Comparison of ENCODE assay signal across 23 cellular contexts in genomic region chr12:32789446-32789845, GRCh38. TPM values are rescaled to one million over a fixed set of nuclear protein-coding genes. Genes with fewer than 3 reads are reported as not detected.
DNase-seq lines count a peak whose midpoint lies in the region; ATAC-seq and TF ChIP-seq lines count a peak whose summit lies in the region.
"Had no signal": no experiment of that assay in that cellular context is flagged by ENCODE, and none has a peak within 500 bp of the region (broad histone marks: within the 10 kb centered on the region; RNA-seq: fewer than 3 reads in every experiment).

No MANE protein-coding gene starts in this region.

- no peaks in the 10 kb centered on the region for H4K20me1 ChIP-seq in smooth muscle cell (ENCODE audit: low read depth)
- H4K20me1 ChIP-seq: BLaER1 treated with 17β-estradiol and CSF1 and Interleukin-3, amounts not matched to agents 10 nM and 100 nM had no signal

- no peaks in the 10 kb centered on the region for H3K27me3 ChIP-seq in smooth muscle cell (ENCODE audit: low read depth)
- H3K27me3 ChIP-seq: BE2C; BLaER1 treated with 17β-estradiol and CSF1 and Interleukin-3, amounts not matched to agents 10 nM and 100 nM had no signal

- H3K4me3 Mint-ChIP-seq in mesothelial cell of epicardium: no peak overlapping the region
- H3K4me3 Mint-ChIP-seq: CD14-positive monocyte; CD4-positive, alpha-beta T cell; CD8-positive, alpha-beta memory T cell had no signal

- DNase-seq in amniotic epithelial cell (ENCODE audit: low read depth): peak; percentile 64
- DNase-seq in fibroblast of villous mesenchyme (ENCODE audit: low read depth): peak; percentile 64
- no peak for DNase-seq in mesothelial cell of epicardium (ENCODE audit: low spot score in 2 of 2, unreplicated experiment in 2 of 2)
- no peak for DNase-seq in smooth muscle cell (lab: John Stamatoyannopoulos, UW; ENCODE audit: unreplicated experiment)
- no peak for DNase-seq in cortex of kidney (lab: John Stamatoyannopoulos, UW)
- no peak for DNase-seq in activated CD4-positive, alpha-beta T cell treated with anti-CD3 and anti-CD28 coated beads, Interleukin-2, amount 50 U/mL, for 4 hours
- DNase-seq: 8988T; ACHN; AML-193; BE2C; CD4-positive, alpha-beta T cell; CD8-positive, alpha-beta memory T cell; DMS 273 treated with DMSO at 0.1 percent for 48 hours; DMS53; DMS79 treated with DMSO at 0.1 percent for 48 hours; GF-D8; GOT3; H7; HCEC 1CT had no signal

- H3K27ac ChIP-seq in smooth muscle cell (ENCODE audit: low read depth): peak overlapping the region; percentile 74
- H3K27ac ChIP-seq: A549; BLaER1 treated with 17β-estradiol and CSF1 and Interleukin-3, amounts not matched to agents 10 nM and 100 nM had no signal

- H3K4me1 ChIP-seq in smooth muscle cell (ENCODE audit: low read depth): peaks cover 10% of the 10 kb centered on the region
- H3K4me1 ChIP-seq: A549; BE2C; BLaER1 treated with 17β-estradiol and CSF1 and Interleukin-3, amounts not matched to agents 10 nM and 100 nM had no signal

- TF ChIP-seq CTCF in fibroblast of villous mesenchyme (IDR thresholded peaks at IDR 0.05; ENCODE audit: insufficient read depth, low read depth, low read length) (no peak), mesothelial cell of epicardium (IDR thresholded peaks at IDR 0.05; ENCODE audit: unreplicated experiment) (no peak), smooth muscle cell (IDR thresholded peaks at IDR 0.05; ENCODE audit: borderline replicate concordance, insufficient read depth, poor library complexity, severe bottlenecking) (no peak)

- peak overlapping the region; percentile 71 for H3K4me2 ChIP-seq in smooth muscle cell
- H3K4me2 ChIP-seq: A549; BLaER1 treated with 17β-estradiol and CSF1 and Interleukin-3, amounts not matched to agents 10 nM and 100 nM had no signal

- peak overlapping the region; percentile 87 for H3K27ac Mint-ChIP-seq in mesothelial cell of epicardium
- H3K27ac Mint-ChIP-seq: CD14-positive monocyte; CD4-positive, alpha-beta T cell; CD8-positive, alpha-beta memory T cell had no signal

- H3K27me3 Mint-ChIP-seq in mesothelial cell of epicardium (ENCODE audit: low read depth): no peaks in the 10 kb centered on the region

- no peaks in the 10 kb centered on the region for H3K36me3 ChIP-seq in smooth muscle cell (ENCODE audit: low read depth)
- H3K36me3 ChIP-seq: BE2C; BLaER1 treated with 17β-estradiol and CSF1 and Interleukin-3, amounts not matched to agents 10 nM and 100 nM had no signal

- H3K4me1 Mint-ChIP-seq in mesothelial cell of epicardium: peaks cover 25% of the 10 kb centered on the region
- H3K4me1 Mint-ChIP-seq: CD14-positive monocyte; CD8-positive, alpha-beta memory T cell had no signal

- no peak overlapping the region for H2AFZ ChIP-seq in smooth muscle cell (ENCODE audit: low read depth)

- H3K79me2 ChIP-seq in smooth muscle cell (ENCODE audit: low read depth): no peaks in the 10 kb centered on the region

- no peak for ATAC-seq in HG03457 (IDR thresholded peaks at IDR 0.05; ENCODE audit: unreplicated experiment)
- ATAC-seq: A549 had no signal

- H3K4me3 ChIP-seq in fibroblast of villous mesenchyme (ENCODE audit: low read depth, low read length) (no peak overlapping the region), smooth muscle cell (no peak overlapping the region)
- H3K4me3 ChIP-seq: A549; BLaER1 treated with 17β-estradiol and CSF1 and Interleukin-3, amounts not matched to agents 10 nM and 100 nM had no signal

- no peak overlapping the region for H3K9ac ChIP-seq in smooth muscle cell (ENCODE audit: low read depth)
- H3K9ac ChIP-seq: BLaER1 treated with 17β-estradiol and CSF1 and Interleukin-3, amounts not matched to agents 10 nM and 100 nM had no signal

- peaks cover 14% of the 10 kb centered on the region for H3F3A ChIP-seq in smooth muscle cell (ENCODE audit: low read depth)

- no peaks in the 10 kb centered on the region for H3K9me3 ChIP-seq in smooth muscle cell (replicated peaks; ENCODE audit: low read depth)
- H3K9me3 ChIP-seq: A549, BE2C had no signal

- peaks cover 43% of the 10 kb centered on the region for H3K36me3 Mint-ChIP-seq in mesothelial cell of epicardium
- H3K36me3 Mint-ChIP-seq: CD8-positive, alpha-beta memory T cell had no signal

- H3K9me3 Mint-ChIP-seq in mesothelial cell of epicardium: peaks cover 7% of the 10 kb centered on the region
- H3K9me3 Mint-ChIP-seq: CD4-positive, alpha-beta T cell had no signal

RNA-seq across cellular contexts. Expression of gene YARS2, which starts 33.7 kb away (rescaled TPM):
- total RNA-seq in fibroblast of villous mesenchyme (24.2 and 32.8 TPM in 2 replicates), mesothelial cell of epicardium (21.6 to 24.0 TPM (median 21.7 TPM) in 3 replicates), smooth muscle cell (22.5 and 32.6 TPM in 2 replicates)
- polyA plus RNA-seq in smooth muscle cell: 25.4 and 25.9 TPM in 2 replicates

Comparison
In these comparisons a context has a peak if more than half of its experiments do, and no peak if none do; other contexts are left out.
1. DNase-seq: peak in amniotic epithelial cell (single experiment) and fibroblast of villous mesenchyme (single experiment); none in mesothelial cell of epicardium (0 of 2), smooth muscle cell (single experiment), cortex of kidney (single experiment) and activated CD4-positive, alpha-beta T cell treated with anti-CD3 and anti-CD28 coated beads, Interleukin-2, amount 50 U/mL, for 4 hours (0 of 2).